In the genomic region with DNA sequence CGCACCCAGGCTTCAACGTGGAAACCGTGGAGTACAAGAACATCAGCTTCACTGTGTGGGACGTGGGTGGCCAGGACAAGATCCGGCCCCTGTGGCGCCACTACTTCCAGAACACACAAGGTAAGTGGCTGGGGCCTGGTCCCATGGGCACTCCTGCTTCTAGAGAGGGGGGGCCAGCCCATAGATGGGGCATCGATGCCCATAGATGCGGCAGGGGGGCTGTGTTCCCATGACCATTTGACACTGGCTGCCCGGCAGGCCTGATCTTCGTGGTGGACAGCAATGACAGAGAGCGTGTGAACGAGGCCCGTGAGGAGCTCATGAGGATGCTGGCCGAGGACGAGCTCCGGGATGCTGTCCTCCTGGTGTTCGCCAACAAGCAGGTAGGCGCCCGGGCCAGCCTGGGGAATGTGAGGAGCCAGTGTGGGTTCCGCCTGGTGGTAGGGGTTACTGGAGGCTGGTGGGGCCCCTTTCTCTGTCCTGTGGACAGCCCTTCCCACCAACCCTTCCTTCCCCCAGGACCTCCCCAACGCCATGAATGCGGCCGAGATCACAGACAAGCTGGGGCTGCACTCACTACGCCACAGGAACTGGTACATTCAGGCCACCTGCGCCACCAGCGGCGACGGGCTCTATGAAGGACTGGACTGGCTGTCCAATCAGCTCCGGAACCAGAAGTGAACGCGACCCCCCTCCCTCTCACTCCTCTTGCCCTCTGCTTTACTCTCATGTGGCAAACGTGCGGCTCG, we compare ENCODE assay signal across 16 cellular contexts. TPM values are rescaled to one million over a fixed set of nuclear protein-coding genes. Genes with fewer than 3 reads are reported as not detected.
DNase-seq lines count a peak whose midpoint lies in the region; ATAC-seq and TF ChIP-seq lines count a peak whose summit lies in the region.
"Had no signal": no experiment of that assay in that cellular context is flagged by ENCODE, and none has a peak within 500 bp of the region (broad histone marks: within the 10 kb centered on the region; RNA-seq: fewer than 3 reads in every experiment).

No MANE protein-coding gene starts in this region.

- no peaks in the 10 kb centered on the region for H3K27me3 Mint-ChIP-seq in natural killer cell treated with Interleukin-12 subunit alpha and Interleukin-12 subunit beta and Interleukin-15 and Interleukin-18, amount 100 ng/mL, for 72 hours
- H3K27me3 Mint-ChIP-seq in naive thymus-derived CD4-positive, alpha-beta T cell: no peaks in the 10 kb centered on the region
- H3K27me3 Mint-ChIP-seq: activated naive CD8-positive, alpha-beta T cell treated with anti-CD3 and anti-CD28 coated beads, Interleukin-2, amount 10 ng/mL, durations not matched to agents 7 days and 5 days had no signal

- peaks cover 6 to 65% (median 11%) of the 10 kb centered on the region in 3 experiments for H3K36me3 ChIP-seq in naive thymus-derived CD4-positive, alpha-beta T cell (ENCODE audit: control insufficient read depth in 2 of 3, insufficient read depth in 3 of 3, low read length in 3 of 3)
- H3K36me3 ChIP-seq in transverse colon: peaks cover 0 to 21% (median 7%) of the 10 kb centered on the region in 4 donors

- intact Hi-C loops in Right ventricle myocardium superior (cut with DNase I): no loop called here
- intact Hi-C loops in left cardiac atrium (cut with DNase I): no loop called here
- intact Hi-C loops in naive thymus-derived CD4-positive, alpha-beta T cell (cut with micrococcal nuclease): no loop called here
- intact Hi-C loops in transverse colon (cut with DNase I; ENCODE audit: low total_unique reads): no loop called here

- H3K27me3 ChIP-seq in naive thymus-derived CD4-positive, alpha-beta T cell (ENCODE audit: control insufficient read depth in 2 of 2, insufficient read depth in 2 of 2, low read length in 2 of 2): no peaks in the 10 kb centered on the region
- no peaks in the 10 kb centered on the region for H3K27me3 ChIP-seq in transverse colon
- H3K27me3 ChIP-seq: esophagus muscularis mucosa, thyroid gland had no signal

- no peak overlapping the region for H3K4me3 Mint-ChIP-seq in natural killer cell treated with Interleukin-12 subunit alpha and Interleukin-12 subunit beta and Interleukin-15 and Interleukin-18, amount 100 ng/mL, for 72 hours
- no peak overlapping the region for H3K4me3 Mint-ChIP-seq in naive thymus-derived CD4-positive, alpha-beta T cell
- H3K4me3 Mint-ChIP-seq: activated naive CD8-positive, alpha-beta T cell treated with anti-CD3 and anti-CD28 coated beads, Interleukin-2, amount 10 ng/mL, durations not matched to agents 7 days and 5 days had no signal

- CTCF ChIA-PET in naive thymus-derived CD4-positive, alpha-beta T cell (lab: Charles Lee): no interaction called here

- peaks cover 17% of the 10 kb centered on the region for H3K36me3 Mint-ChIP-seq in natural killer cell treated with Interleukin-12 subunit alpha and Interleukin-12 subunit beta and Interleukin-15 and Interleukin-18, amount 100 ng/mL, for 72 hours
- peaks cover 6 to 36% (median 25%) of the 10 kb centered on the region in 5 donors for H3K36me3 Mint-ChIP-seq in naive thymus-derived CD4-positive, alpha-beta T cell

- H3K27ac ChIP-seq in naive thymus-derived CD4-positive, alpha-beta T cell (ENCODE audit: low read depth, low read length): no peak overlapping the region
- H3K27ac ChIP-seq in transverse colon: no peak overlapping the region
- H3K27ac ChIP-seq: esophagus muscularis mucosa, thyroid gland had no signal

- DNase-seq in Right ventricle myocardium superior: peak; percentile 38
- no peak for DNase-seq in left cardiac atrium
- peak; percentile 49 for DNase-seq in activated CD8-positive, alpha-beta memory T cell treated with anti-CD3 and anti-CD28 coated beads, Interleukin-2, amount 50 U/mL, for 48 hours
- DNase-seq in natural killer cell treated with Interleukin-12 subunit alpha and Interleukin-12 subunit beta and Interleukin-15 and Interleukin-18, amount 100 ng/mL, for 72 hours (ENCODE audit: low spot score): peak; percentile 34
- DNase-seq in SIG-M5 (lab: John Stamatoyannopoulos, UW): no peak
- DNase-seq in naive thymus-derived CD4-positive, alpha-beta T cell: no peak
- no peak for DNase-seq in transverse colon
- DNase-seq: activated CD4-positive, alpha-beta T cell treated with anti-CD3 and anti-CD28 coated beads, Interleukin-2, amount 50 U/mL, for 4 hours; activated naive CD8-positive, alpha-beta T cell treated with anti-CD3 and anti-CD28 coated beads, Interleukin-2, amount 10 ng/mL, durations not matched to agents 7 days and 5 days; DMS53; NCI-H146; NCI-H446 treated with DMSO at 0.1 percent for 48 hours; nucleus accumbens; thyroid gland had no signal

- peaks cover 6% of the 10 kb centered on the region for H3K9me3 Mint-ChIP-seq in natural killer cell treated with Interleukin-12 subunit alpha and Interleukin-12 subunit beta and Interleukin-15 and Interleukin-18, amount 100 ng/mL, for 72 hours
- H3K9me3 Mint-ChIP-seq in naive thymus-derived CD4-positive, alpha-beta T cell: peaks cover 0 to 19% (median 8%) of the 10 kb centered on the region in 11 donors

- peaks cover 0 to 13% (median 0%) of the 10 kb centered on the region in 3 experiments for H3K9me3 ChIP-seq in naive thymus-derived CD4-positive, alpha-beta T cell (ENCODE audit: control insufficient read depth in 2 of 3, low read length in 3 of 3)
- H3K9me3 ChIP-seq in transverse colon: peaks cover 0 to 6% of the 10 kb centered on the region in 2 donors
- H3K9me3 ChIP-seq: thyroid gland had no signal

- TF ChIP-seq EP300 in transverse colon (IDR thresholded peaks at IDR 0.05; ENCODE audit: low read depth): no peak

- no peak for TF ChIP-seq CTCF in transverse colon (IDR thresholded peaks at IDR 0.05)

- POLR2A ChIA-PET in naive thymus-derived CD4-positive, alpha-beta T cell (lab: Charles Lee): interaction anchor here (2.0 to 2.2 kb wide), 2 partner anchors 11 to 14 kb away, joined by 8 to 10 read pairs; partner anchors contain the start of genes ARF1 and MRPL55

- TF ChIP-seq POLR2A in transverse colon (IDR thresholded peaks at IDR 0.05): no peak

- WGBS in transverse colon (ENCODE audit: low coverage in 1 of 2), 2 donors: 89% methylated on average over 32 of the region's 34 CpGs; no CpG with 5 or more reads in 1 of the 2 donors

- peaks cover 24 to 39% of the 10 kb centered on the region in 2 donors for H3K4me1 Mint-ChIP-seq in natural killer cell treated with Interleukin-12 subunit alpha and Interleukin-12 subunit beta and Interleukin-15 and Interleukin-18, amount 100 ng/mL, for 72 hours (ENCODE audit: low read depth in 2 of 2)
- H3K4me1 Mint-ChIP-seq in naive thymus-derived CD4-positive, alpha-beta T cell: peaks cover 18 to 41% (median 34%) of the 10 kb centered on the region in 7 donors

- no peak overlapping the region for H3K4me3 ChIP-seq in naive thymus-derived CD4-positive, alpha-beta T cell (ENCODE audit: low read length)
- H3K4me3 ChIP-seq in transverse colon: no peak overlapping the region
- H3K4me3 ChIP-seq: esophagus muscularis mucosa, thyroid gland had no signal

- no peak overlapping the region for H3K27ac Mint-ChIP-seq in natural killer cell treated with Interleukin-12 subunit alpha and Interleukin-12 subunit beta and Interleukin-15 and Interleukin-18, amount 100 ng/mL, for 72 hours
- H3K27ac Mint-ChIP-seq in naive thymus-derived CD4-positive, alpha-beta T cell: peak overlapping the region in 3 of 9 donors; percentile 26 to 86 (median 81)
- H3K27ac Mint-ChIP-seq: activated naive CD8-positive, alpha-beta T cell treated with anti-CD3 and anti-CD28 coated beads, Interleukin-2, amount 10 ng/mL, durations not matched to agents 7 days and 5 days had no signal

- no peak for ATAC-seq in Right ventricle myocardium superior (ENCODE audit: poor library complexity)
- ATAC-seq in left cardiac atrium: no peak
- no peak for ATAC-seq in natural killer cell treated with Interleukin-12 subunit alpha and Interleukin-12 subunit beta and Interleukin-15 and Interleukin-18, amount 100 ng/mL, for 72 hours
- no peak for ATAC-seq in naive thymus-derived CD4-positive, alpha-beta T cell
- ATAC-seq in GM18861 (IDR thresholded peaks at IDR 0.05; ENCODE audit: unreplicated experiment): no peak

- in situ Hi-C loops in transverse colon (cut with MboI; ENCODE audit: low pct_ligation_motif_present in 1 of 4, low pct_unique_long_range_greater_than_20kb in 1 of 4, low sequenced_read_pairs in 3 of 4): no loop called here

- peaks cover 12 to 19% of the 10 kb centered on the region in 2 donors for H3K4me1 ChIP-seq in naive thymus-derived CD4-positive, alpha-beta T cell (ENCODE audit: control insufficient read depth in 2 of 2, insufficient read depth in 2 of 2, low read length in 2 of 2)
- H3K4me1 ChIP-seq in transverse colon: peaks cover 7 to 23% (median 14%) of the 10 kb centered on the region in 4 donors

RNA-seq across cellular contexts. Expression of gene C1orf35, which starts 5.6 kb away (rescaled TPM):
- total RNA-seq in Right ventricle myocardium superior (7.3 TPM), left cardiac atrium (1 to 10 TPM; 7.7 to 8.0 TPM), transverse colon (10 to 100 TPM; 11.6 to 17.1 (median 15.7) TPM)
- 10 to 100 TPM; 16.4 to 26.7 TPM for total RNA-seq in natural killer cell treated with Interleukin-12 subunit alpha and Interleukin-12 subunit beta and Interleukin-15 and Interleukin-18, amount 100 ng/mL, for 72 hours
- 10 to 100 TPM; 16.8 to 31.8 (median 27.8) TPM for total RNA-seq in naive thymus-derived CD4-positive, alpha-beta T cell
- polyA plus RNA-seq in naive thymus-derived CD4-positive, alpha-beta T cell: 10 to 100 TPM; 21.9 to 33.0 TPM

RNA-seq across cellular contexts. Expression of gene MRPL55, which starts 11.6 kb away (rescaled TPM):
- 65.6 TPM for total RNA-seq in Right ventricle myocardium superior
- 10 to 100 TPM; 43.5 to 48.9 TPM for total RNA-seq in left cardiac atrium
- total RNA-seq in natural killer cell treated with Interleukin-12 subunit alpha and Interleukin-12 subunit beta and Interleukin-15 and Interleukin-18, amount 100 ng/mL, for 72 hours: 10 to 100 TPM; 42.5 to 68.8 TPM
- total RNA-seq in naive thymus-derived CD4-positive, alpha-beta T cell: 10 to 100 TPM; 34.3 to 79.3 (median 65.2) TPM
- polyA plus RNA-seq in naive thymus-derived CD4-positive, alpha-beta T cell: 100 to 1,000 TPM; 132 to 149 TPM
- total RNA-seq in transverse colon: 10 to 100 TPM; 47.1 to 95.5 (median 77.1) TPM

RNA-seq across cellular contexts. Expression of gene ARF1, which starts 15.0 kb away (rescaled TPM):
- total RNA-seq in Right ventricle myocardium superior: 251 TPM
- 100 to 1,000 TPM; 295 to 397 TPM for total RNA-seq in left cardiac atrium
- total RNA-seq in natural killer cell treated with Interleukin-12 subunit alpha and Interleukin-12 subunit beta and Interleukin-15 and Interleukin-18, amount 100 ng/mL, for 72 hours: 100 to 1,000 TPM; 415 to 503 TPM
- total RNA-seq in naive thymus-derived CD4-positive, alpha-beta T cell: 100 to 1,000 TPM; 198 to 390 (median 259) TPM
- 100 to 1,000 TPM; 382 to 434 TPM for polyA plus RNA-seq in naive thymus-derived CD4-positive, alpha-beta T cell
- 100 to 1,000 TPM; 303 to 452 (median 375) TPM for total RNA-seq in transverse colon

RNA-seq across cellular contexts. Expression of gene GUK1, which starts 42.6 kb away (rescaled TPM):
- 143 TPM for total RNA-seq in Right ventricle myocardium superior
- 100 to 1,000 TPM; 153 to 185 TPM for total RNA-seq in left cardiac atrium
- total RNA-seq in natural killer cell treated with Interleukin-12 subunit alpha and Interleukin-12 subunit beta and Interleukin-15 and Interleukin-18, amount 100 ng/mL, for 72 hours: 100 to 1,000 TPM; 296 to 329 TPM
- 100 to 1,000 TPM; 145 to 309 (median 279) TPM for total RNA-seq in naive thymus-derived CD4-positive, alpha-beta T cell
- polyA plus RNA-seq in naive thymus-derived CD4-positive, alpha-beta T cell: 100 to 1,000 TPM; 278 to 315 TPM
- total RNA-seq in transverse colon: 100 to 1,000 TPM; 183 to 573 (median 382) TPM

RNA-seq across cellular contexts. Expression of gene GJC2, which starts 52.2 kb away (rescaled TPM):
- 1.6 TPM for total RNA-seq in Right ventricle myocardium superior
- 1 to 10 TPM; 2.2 to 2.3 TPM for total RNA-seq in left cardiac atrium
- total RNA-seq in natural killer cell treated with Interleukin-12 subunit alpha and Interleukin-12 subunit beta and Interleukin-15 and Interleukin-18, amount 100 ng/mL, for 72 hours: 1 to 10 TPM; 2.1 to 2.2 TPM
- 1 to 10 TPM in 2 of 5 experiments, under 1 TPM in 3; 0.70 to 3.3 (median 0.94) TPM for total RNA-seq in naive thymus-derived CD4-positive, alpha-beta T cell
- polyA plus RNA-seq in naive thymus-derived CD4-positive, alpha-beta T cell: not detected
- 1 to 10 TPM in 2 of 4 donors, under 1 TPM in 2; 0.20 to 7.1 (median 1.4) TPM for total RNA-seq in transverse colon

Comparison
In these comparisons a context has a peak if more than half of its experiments do, and no peak if none do; other contexts are left out.
1. DNase-seq: peak in Right ventricle myocardium superior (single experiment), activated CD8-positive, alpha-beta memory T cell treated with anti-CD3 and anti-CD28 coated beads, Interleukin-2, amount 50 U/mL, for 48 hours (single experiment) and natural killer cell treated with Interleukin-12 subunit alpha and Interleukin-12 subunit beta and Interleukin-15 and Interleukin-18, amount 100 ng/mL, for 72 hours (single experiment); none in left cardiac atrium (single experiment), SIG-M5 (single experiment), naive thymus-derived CD4-positive, alpha-beta T cell (0 of 9) and transverse colon (single experiment).